ENCODE assay signal across 23 cellular contexts in the genomic region with DNA sequence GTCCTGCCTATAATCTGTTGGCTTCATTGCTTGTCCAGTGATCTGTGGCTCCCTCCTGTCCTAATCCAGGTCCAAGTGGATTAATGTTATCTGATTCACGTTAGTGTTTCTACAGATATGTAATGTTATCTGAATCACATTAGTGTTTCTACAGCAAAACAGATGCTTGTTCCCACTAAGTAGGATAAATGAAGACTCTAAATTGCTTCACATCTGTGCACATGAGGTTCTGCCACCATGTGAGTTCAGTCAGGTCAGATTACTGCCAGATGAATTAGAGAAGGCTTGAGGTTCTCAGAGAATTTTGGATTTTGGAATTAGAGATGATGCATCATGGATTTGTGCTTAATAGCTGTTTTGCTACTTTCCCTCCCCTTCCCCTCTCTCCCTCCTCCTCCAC. TPM values are rescaled to one million over a fixed set of nuclear protein-coding genes. Genes with fewer than 3 reads are reported as not detected.
DNase-seq lines count a peak whose midpoint lies in the region; ATAC-seq and TF ChIP-seq lines count a peak whose summit lies in the region.
"Had no signal": no experiment of that assay in that cellular context is flagged by ENCODE, and none has a peak within 500 bp of the region (broad histone marks: within the 10 kb centered on the region; RNA-seq: fewer than 3 reads in every experiment).

No MANE protein-coding gene starts in this region.

- no peak overlapping the region for H3K4me3 ChIP-seq in fibroblast of mammary gland (ENCODE audit: control insufficient read depth, low read depth, low read length)
- H3K4me3 ChIP-seq: GM12878, GM23338, Peyer's patch, SJSA1 had no signal

- no peak for TF ChIP-seq CTCF in fibroblast of mammary gland (conservative IDR thresholded peaks at IDR 0.05; ENCODE audit: control insufficient read depth, insufficient read depth, low read depth, low read length)

- peak; percentile 46 for DNase-seq in LHCN-M2 (ENCODE audit: low read depth)
- DNase-seq in NCI-H82 treated with DMSO at 0.1 percent for 48 hours (lab: John Stamatoyannopoulos, UW; ENCODE audit: unreplicated experiment) = peak; percentile 98
- peak; percentile 37 for DNase-seq in fibroblast of mammary gland (ENCODE audit: low read depth)
- no peak for DNase-seq in AG20443 (ENCODE audit: low spot score)
- no peak for DNase-seq in HT-29 (ENCODE audit: low spot score)
- DNase-seq: AML-193; COR-L47; DMS53; EL; KG1; MV-4-11; NCI-H187 treated with DMSO at 0.1 percent for 48 hours; NCI-H345; NCI-H69; NK-92 treated with Interleukin-12 subunit alpha and Interleukin-12 subunit beta, amount 100 ng/mL, for 24 hours; Peyer's patch had no signal

- ATAC-seq in HG03196 (IDR thresholded peaks at IDR 0.05; ENCODE audit: unreplicated experiment) (no peak), HG02938 (IDR thresholded peaks at IDR 0.05; ENCODE audit: unreplicated experiment) (no peak)
- ATAC-seq: GM12878, GM23338, HCT116, HepG2 had no signal

RNA-seq across cellular contexts. Expression of a gene that starts 13.2 kb away (rescaled TPM):
- total RNA-seq in LHCN-M2 (2014; rRNA removed) = 5.8 and 8.3 TPM in 2 replicates
- 2.2 TPM for polyA plus RNA-seq in LHCN-M2 (2012)
- total RNA-seq in HT-29 (2014; rRNA removed; shearing (Covaris generic)) = 0.33 and 0.34 TPM in 2 replicates

Comparison
In these comparisons a context has a peak if more than half of its experiments do, and no peak if none do; other contexts are left out.
1. DNase-seq: peak in LHCN-M2 (single experiment), NCI-H82 treated with DMSO at 0.1 percent for 48 hours (single experiment) and fibroblast of mammary gland (single experiment); none in AG20443 (single experiment) and HT-29 (single experiment).